In the genomic region with DNA sequence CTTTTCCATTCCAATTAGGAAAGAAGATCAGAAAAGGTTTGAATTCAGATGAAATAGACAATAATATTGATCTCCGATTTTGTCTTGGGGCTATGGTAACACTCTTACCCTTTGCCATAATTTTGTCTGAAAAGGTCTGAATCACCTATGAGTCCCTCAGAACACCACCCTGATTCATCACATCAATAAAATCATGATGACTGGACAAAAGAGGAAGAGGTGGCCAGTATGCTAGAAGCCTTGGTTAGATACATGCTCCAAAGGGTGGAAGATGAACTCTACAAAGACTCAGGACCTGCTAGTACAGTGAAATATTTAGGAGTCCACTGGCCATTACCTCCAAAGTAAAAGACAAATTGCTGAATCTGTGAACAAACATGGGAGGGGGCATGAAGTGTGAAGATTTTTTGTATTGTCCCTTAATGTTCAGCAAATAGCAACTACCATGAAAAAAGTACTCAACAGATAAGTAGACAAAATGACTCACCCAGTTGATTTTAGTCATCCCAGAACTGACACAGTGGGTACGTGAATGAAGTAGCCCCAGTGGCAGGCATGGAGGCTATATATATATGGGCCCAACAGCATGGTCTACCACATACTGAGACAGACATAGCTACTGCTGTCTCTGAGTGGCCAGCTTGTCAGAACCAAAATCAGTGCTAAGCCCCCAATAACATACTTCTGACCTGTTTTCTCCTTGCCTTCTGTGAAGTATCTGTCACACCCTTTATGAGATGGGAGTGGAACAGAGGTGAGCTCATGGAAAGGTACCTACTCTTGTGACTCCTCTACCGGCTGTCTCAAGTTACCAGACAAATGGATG, we compare ENCODE assay signal across 8 cellular contexts. TPM values are rescaled to one million over a fixed set of nuclear protein-coding genes. Genes with fewer than 3 reads are reported as not detected.
A peak's percentile ranks its signal among the peaks of the same experiment; 100 is the strongest.
DNase-seq lines count a peak whose midpoint lies in the region; ATAC-seq, FAIRE-seq and TF ChIP-seq lines count a peak whose summit lies in the region.

No MANE protein-coding gene starts in this region.

- no peak overlapping the region for H2AFZ ChIP-seq in HepG2 (ENCODE audit: low read length)

- no peak overlapping the region for H3K27ac ChIP-seq in HepG2 (ENCODE audit: extremely low read length, insufficient read depth, low read length)
- H3K27ac ChIP-seq in right lobe of liver, result no peak overlapping the region

- FAIRE-seq in HepG2 (lab: Jason Lieb, UNC), result no peak

- TF ChIP-seq RAD21 in HepG2 (CRISPR knock-in tag; IDR thresholded peaks at IDR 0.05), result no peak

- H3K27ac Mint-ChIP-seq in stimulated activated naive B cell treated with anti-CD40 and anti-IgM and Interleukin-4, amounts not matched to agents 10 μg/mL and 1 μg/mL and 100 μg/mL, for 72 hours, result peak overlapping the region; percentile 32

- H3K79me2 ChIP-seq in HepG2 (ENCODE audit: insufficient read depth, low read length), result no peaks in the 10 kb centered on the region

- CTCF ChIA-PET in HepG2 (lab: Yijun Ruan, JAX; ENCODE audit: low intra/inter-chr PET ratio, low total read pairs), result no interaction called here

- POLR2A ChIA-PET in HepG2 (lab: Yijun Ruan, JAX), result no interaction called here

- H3K9me3 ChIP-seq in HepG2 (ENCODE audit: low read length), result no peaks in the 10 kb centered on the region
- H3K9me3 ChIP-seq in right lobe of liver, result no peaks in the 10 kb centered on the region

- intact Hi-C loops in HepG2 (cut with micrococcal nuclease; ENCODE audit: unreplicated experiment), result no loop called here
- intact Hi-C loops in right lobe of liver (cut with DNase I), result no loop called here
- intact Hi-C loops in posterior vena cava (cut with DNase I), result no loop called here

- DNase-seq in HepG2 (ENCODE audit: low spot score), result peak; percentile 21
- no peak for DNase-seq in right lobe of liver
- DNase-seq in activated T-cell treated with anti-CD3 and anti-CD28 coated beads, Interleukin-2, amount 50 U/mL, for 48 hours, result peak; percentile 78 to 82
- peak; percentile 17 for DNase-seq in stimulated activated naive B cell treated with anti-CD40 and anti-IgM and Interleukin-4, amounts not matched to agents 10 μg/mL and 1 μg/mL and 100 μg/mL, for 72 hours
- DNase-seq in SIG-M5 (lab: John Stamatoyannopoulos, UW), result no peak
- DNase-seq in posterior vena cava (ENCODE audit: low spot score), result no peak
- no peak for DNase-seq in iPS-NIHi7 (ENCODE audit: extremely low spot score)

- H3K36me3 Mint-ChIP-seq in stimulated activated naive B cell treated with anti-CD40 and anti-IgM and Interleukin-4, amounts not matched to agents 10 μg/mL and 1 μg/mL and 100 μg/mL, for 72 hours, result peaks cover 9 to 15% of the 10 kb centered on the region in 2 donors

- BruUV-seq in HepG2 (replicated peaks; lab: Mats Ljungman, UMichigan), result no TSS peak

- no peaks in the 10 kb centered on the region for H4K20me1 ChIP-seq in HepG2 (ENCODE audit: insufficient read depth, low read length)

- H3K27me3 Mint-ChIP-seq in stimulated activated naive B cell treated with anti-CD40 and anti-IgM and Interleukin-4, amounts not matched to agents 10 μg/mL and 1 μg/mL and 100 μg/mL, for 72 hours, result no peaks in the 10 kb centered on the region

- H3K36me3 ChIP-seq in HepG2 (replicated peaks in 1 of 2; ENCODE audit: control insufficient read depth in 1 of 2, insufficient read depth in 2 of 2, low read length in 2 of 2) (no peaks in the 10 kb centered on the region), right lobe of liver (no peaks in the 10 kb centered on the region)

- ATAC-seq in HepG2 (peak; percentile 28; the same call in 2 of the 3 replicates), right lobe of liver (no peak), HG03354 (IDR thresholded peaks at IDR 0.05; ENCODE audit: poor library complexity, severe bottlenecking, unreplicated experiment) (peak; percentile 92)
- ATAC-seq in stimulated activated naive B cell treated with anti-CD40 and anti-IgM and Interleukin-4, amounts not matched to agents 10 μg/mL and 1 μg/mL and 100 μg/mL, for 72 hours (replicated peaks), result peak; percentile 90 to 95

- TF ChIP-seq CTCF in HepG2 (CRISPR knock-in tag; IDR thresholded peaks at IDR 0.05) (no peak), right lobe of liver (IDR thresholded peaks at IDR 0.05) (no peak)

- no peaks in the 10 kb centered on the region for H3K27me3 ChIP-seq in HepG2 (ENCODE audit: control insufficient read depth in 1 of 2, insufficient read depth in 2 of 2, low read length in 2 of 2)
- no peaks in the 10 kb centered on the region for H3K27me3 ChIP-seq in right lobe of liver

- no peak overlapping the region for H3K4me2 ChIP-seq in HepG2 (ENCODE audit: low read depth, low read length)

- no peak overlapping the region for H3K9ac ChIP-seq in HepG2 (ENCODE audit: insufficient read depth, low read depth, low read length)

- no peak overlapping the region for H3K4me3 Mint-ChIP-seq in stimulated activated naive B cell treated with anti-CD40 and anti-IgM and Interleukin-4, amounts not matched to agents 10 μg/mL and 1 μg/mL and 100 μg/mL, for 72 hours

- H3K4me1 ChIP-seq in HepG2 (ENCODE audit: insufficient read depth, low read length), result peaks cover 32% of the 10 kb centered on the region
- no peaks in the 10 kb centered on the region for H3K4me1 ChIP-seq in right lobe of liver

- no peak for TF ChIP-seq POLR2A in HepG2 (IDR thresholded peaks at IDR 0.05; ENCODE audit: insufficient read depth in 1 of 2, low read depth in 2 of 2, low read length in 2 of 2)
- TF ChIP-seq POLR2A in right lobe of liver (IDR thresholded peaks at IDR 0.05), result no peak

- H3K4me3 ChIP-seq in HepG2 (replicated peaks in 1 of 3; ENCODE audit: insufficient read depth in 1 of 3, low read depth in 2 of 3, low read length in 3 of 3) (no peak overlapping the region), right lobe of liver (no peak overlapping the region)

- 66% methylated on average over 3 of the region's 3 CpGs for whole genome bisulfite sequencing in HepG2 (ENCODE audit: low lambda C conversion rate)
- 88% methylated on average over 3 of the region's 3 CpGs for WGBS in right lobe of liver (ENCODE audit: insufficient coverage, low coverage, low lambda C conversion rate, missing lambda C conversion rate)

- H3K4me1 Mint-ChIP-seq in stimulated activated naive B cell treated with anti-CD40 and anti-IgM and Interleukin-4, amounts not matched to agents 10 μg/mL and 1 μg/mL and 100 μg/mL, for 72 hours, result peaks cover 3 to 11% of the 10 kb centered on the region in 2 donors

- H3K9me3 Mint-ChIP-seq in stimulated activated naive B cell treated with anti-CD40 and anti-IgM and Interleukin-4, amounts not matched to agents 10 μg/mL and 1 μg/mL and 100 μg/mL, for 72 hours, result peaks cover 0 to 1% of the 10 kb centered on the region in 2 donors

- TF ChIP-seq EP300 in HepG2 (IDR thresholded peaks at IDR 0.05; ENCODE audit: low read depth in 2 of 2, low read length in 2 of 2) (no peak), HepG2 (CRISPR knock-in tag; IDR thresholded peaks at IDR 0.05; ENCODE audit: borderline replicate concordance) (no peak)

- in situ Hi-C loops in HepG2 (cut with HindIII; ENCODE audit: extremely low pct_ligation_motif_present, low pct_unique_long_range_greater_than_20kb), result no loop called here

TF ChIP-seq in HepG2, 621 proteins besides CTCF, POLR2A, EP300 and RAD21:
- TF ChIP-seq, protein P1, sequence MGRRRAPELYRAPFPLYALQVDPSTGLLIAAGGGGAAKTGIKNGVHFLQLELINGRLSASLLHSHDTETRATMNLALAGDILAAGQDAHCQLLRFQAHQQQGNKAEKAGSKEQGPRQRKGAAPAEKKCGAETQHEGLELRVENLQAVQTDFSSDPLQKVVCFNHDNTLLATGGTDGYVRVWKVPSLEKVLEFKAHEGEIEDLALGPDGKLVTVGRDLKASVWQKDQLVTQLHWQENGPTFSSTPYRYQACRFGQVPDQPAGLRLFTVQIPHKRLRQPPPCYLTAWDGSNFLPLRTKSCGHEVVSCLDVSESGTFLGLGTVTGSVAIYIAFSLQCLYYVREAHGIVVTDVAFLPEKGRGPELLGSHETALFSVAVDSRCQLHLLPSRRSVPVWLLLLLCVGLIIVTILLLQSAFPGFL (CRISPR knock-in tag; IDR thresholded peaks at IDR 0.05), result no peak
- peak; percentile 42; the same call in 1 of the 2 replicates for TF ChIP-seq FOSL2 (CRISPR knock-in tag; IDR thresholded peaks at IDR 0.05)

RNA-seq across cellular contexts. Expression of a gene that starts 36.5 kb away (rescaled TPM):
- total RNA-seq in HepG2 (2016; rRNA removed; fragmentation: Illumina TruSeq; extraction: Trizol) (183 and 212 TPM in 2 replicates), right lobe of liver (10 to 100 TPM in 5 of 6 experiments, 1 to 10 TPM in 1; 6.6 to 25.0 (median 16.9) TPM), posterior vena cava (100 to 1,000 TPM; 231 to 237 TPM)
- 199 and 222 TPM in 2 replicates for total RNA-seq in HepG2 (2016; cell fraction: cytosol; rRNA removed; fragmentation: Illumina TruSeq; extraction: Trizol; ENCODE audit: low read depth)
- 184 and 207 TPM in 2 replicates for total RNA-seq in HepG2 (2016; cell fraction: insoluble cytoplasmic fraction; rRNA removed; fragmentation: Illumina TruSeq; extraction: Trizol)
- 57.2 and 68.7 TPM in 2 replicates for total RNA-seq in HepG2 (2016; cell fraction: membrane; rRNA removed; fragmentation: Illumina TruSeq; extraction: Trizol)
- 199 and 219 TPM in 2 replicates for total RNA-seq in HepG2 (2016; cell fraction: nucleus; rRNA removed; fragmentation: Illumina TruSeq; extraction: Trizol)
- polyA plus RNA-seq in HepG2 (2011; rRNA removed), result 65.4 and 78.6 TPM in 2 replicates
- polyA plus RNA-seq in HepG2 (2011; cell fraction: cytosol; rRNA removed), result 19.0 and 29.7 TPM in 2 replicates
- polyA plus RNA-seq in HepG2 (2011; cell fraction: nucleus; rRNA removed), result 62.0 and 92.3 TPM in 2 replicates
- 76.8 and 87.2 TPM in 2 replicates for polyA plus RNA-seq in HepG2 (2012)
- 1.3 and 1.9 TPM in 2 replicates for polyA plus RNA-seq in HepG2 (2016; cell fraction: cytosol; fragmentation: Illumina TruSeq; extraction: Trizol; ENCODE audit: low read depth)
- polyA plus RNA-seq in HepG2 (2016; cell fraction: insoluble cytoplasmic fraction; fragmentation: Illumina TruSeq; extraction: Trizol; ENCODE audit: low read depth), result 88.6 and 101 TPM in 2 replicates
- polyA plus RNA-seq in HepG2 (2016; cell fraction: membrane; fragmentation: Illumina TruSeq; extraction: Trizol; ENCODE audit: low read depth), result 5.8 and 6.9 TPM in 2 replicates
- polyA plus RNA-seq in HepG2 (2016; cell fraction: nucleus; fragmentation: Illumina TruSeq; extraction: Trizol; ENCODE audit: insufficient read depth, low read depth), result 136 and 142 TPM in 2 replicates
- 61.7 and 123 TPM in 2 replicates for polyA minus RNA-seq in HepG2 (2011; rRNA and poly(A)+ RNA removed; ENCODE audit: low replicate concordance)
- 94.5 and 101 TPM in 2 replicates for polyA minus RNA-seq in HepG2 (2011; cell fraction: cytosol; rRNA and poly(A)+ RNA removed)
- polyA minus RNA-seq in HepG2 (2011; cell fraction: nucleus; rRNA and poly(A)+ RNA removed), result 545 and 549 TPM in 2 replicates

Comparison
In these comparisons a context has a peak if more than half of its experiments do, and no peak if none do; other contexts are left out.
1. ATAC-seq: peak in HepG2 (single experiment), HG03354 (single experiment) and stimulated activated naive B cell treated with anti-CD40 and anti-IgM and Interleukin-4, amounts not matched to agents 10 μg/mL and 1 μg/mL and 100 μg/mL, for 72 hours (2 of 2); none in right lobe of liver (0 of 4).
2. DNase-seq: peak in HepG2 (single experiment), activated T-cell treated with anti-CD3 and anti-CD28 coated beads, Interleukin-2, amount 50 U/mL, for 48 hours (2 of 2) and stimulated activated naive B cell treated with anti-CD40 and anti-IgM and Interleukin-4, amounts not matched to agents 10 μg/mL and 1 μg/mL and 100 μg/mL, for 72 hours (single experiment); none in right lobe of liver (0 of 3), SIG-M5 (single experiment), posterior vena cava (single experiment) and iPS-NIHi7 (single experiment).